ENCODE assay signal across 10 cellular contexts in the genomic region with DNA sequence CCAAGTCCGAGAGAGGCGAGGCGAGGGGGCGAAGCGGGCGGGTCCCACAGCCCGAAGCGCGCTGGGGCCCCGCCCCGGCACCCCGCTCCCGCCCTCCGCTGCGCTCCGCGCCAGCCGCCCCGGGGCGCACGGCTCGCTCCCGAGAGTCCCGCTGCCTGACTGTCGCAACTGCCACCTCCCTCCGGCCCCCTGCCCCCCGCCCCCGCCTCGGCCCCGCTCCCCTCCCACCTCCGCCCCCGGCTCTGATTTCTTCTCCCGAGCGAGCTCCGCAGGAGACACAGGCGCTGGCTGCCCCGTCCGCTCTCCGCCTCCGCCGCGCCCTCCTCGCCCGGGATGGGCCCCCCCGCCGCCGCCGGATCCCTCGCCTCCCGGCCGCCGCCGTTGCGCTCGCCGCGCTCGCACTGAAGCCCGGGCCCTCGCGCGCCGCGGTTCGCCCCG. TPM values are rescaled to one million over a fixed set of nuclear protein-coding genes. Genes with fewer than 3 reads are reported as not detected.
DNase-seq lines count a peak whose midpoint lies in the region; ATAC-seq and TF ChIP-seq lines count a peak whose summit lies in the region.
"Had no signal": no experiment of that assay in that cellular context is flagged by ENCODE, and none has a peak within 500 bp of the region (broad histone marks: within the 10 kb centered on the region; RNA-seq: fewer than 3 reads in every experiment).

Gene WNT6, plus strand, starts transcription at position 250 of the 438 bp plus-strand sequence. CDS start 233 bp downstream, outside the sequence.

- H3K9ac ChIP-seq in iPS-18a (ENCODE audit: low read length), result no peak within 1 kb of the TSS

- intact Hi-C loops in spleen (cut with DNase I; ENCODE audit: low total_unique reads), result no loop called here

- no peak within 1 kb of the TSS for H3K27ac Mint-ChIP-seq in activated CD8-positive, alpha-beta memory T cell treated with anti-CD3 and anti-CD28 coated beads, Interleukin-2, amount 10 ng/mL, durations not matched to agents 7 days and 5 days

- H3K36me3 Mint-ChIP-seq in activated CD8-positive, alpha-beta memory T cell treated with anti-CD3 and anti-CD28 coated beads, Interleukin-2, amount 10 ng/mL, durations not matched to agents 7 days and 5 days, result no peaks in the 10 kb centered on the region

- H3K4me1 ChIP-seq in iPS-18a (ENCODE audit: control insufficient read depth, low read depth, low read length), result peaks cover 9% of the 10 kb centered on the region
- peaks cover 12 to 53% (median 28%) of the 10 kb centered on the region in 6 donors for H3K4me1 ChIP-seq in spleen

- H3K36me3 ChIP-seq in iPS-18a (ENCODE audit: control insufficient read depth, low read depth, low read length) (no peaks in the 10 kb centered on the region), spleen (no peaks in the 10 kb centered on the region)

- peak within 1 kb of the TSS; percentile 33 for H3K4me3 ChIP-seq in iPS-18a (ENCODE audit: low read length)
- peak within 1 kb of the TSS; percentile 5 to 68 (median 34) for H3K4me3 ChIP-seq in spleen

- DNase-seq in NCI-H2227 (lab: John Stamatoyannopoulos, UW; ENCODE audit: unreplicated experiment), result peak; percentile 35
- no peak for DNase-seq in NCI-H2227 treated with DMSO at 0.1 percent for 48 hours (lab: John Stamatoyannopoulos, UW)
- no peak for DNase-seq in activated CD8-positive, alpha-beta memory T cell treated with anti-CD3 and anti-CD28 coated beads, Interleukin-2, amount 10 ng/mL, durations not matched to agents 7 days and 5 days
- no peak for DNase-seq in spleen
- DNase-seq in NCI-H2081 (lab: John Stamatoyannopoulos, UW), result no peak
- no peak for DNase-seq in stimulated activated CD4-positive, alpha-beta T cell treated with anti-CD3 and anti-CD28 coated beads, Interleukin-15, amount 100 ng/mL, for 24 hours
- DNase-seq in T1000 (lab: John Stamatoyannopoulos, UW), result no peak
- DNase-seq: activated CD4-positive, alpha-beta T cell treated with anti-CD3 and anti-CD28 coated beads for 48 hours had no signal

- CTCF ChIA-PET in activated CD8-positive, alpha-beta memory T cell treated with anti-CD3 and anti-CD28 coated beads, Interleukin-2, amount 10 ng/mL, durations not matched to agents 7 days and 5 days (lab: Charles Lee), result interaction anchor here (1.1 to 5.7 kb wide), 5 partner anchors 11 to 50 kb away, joined by 3 to 27 read pairs (median 4); no protein-coding TSS in a partner anchor

- no peak for TF ChIP-seq CTCF in spleen (IDR thresholded peaks at IDR 0.05 in 8 of 11, conservative IDR thresholded peaks at IDR 0.05 in 3 of 11)

- H3K27me3 Mint-ChIP-seq in activated CD8-positive, alpha-beta memory T cell treated with anti-CD3 and anti-CD28 coated beads, Interleukin-2, amount 10 ng/mL, durations not matched to agents 7 days and 5 days, result peaks cover 82% of the 10 kb centered on the region

- no peak for TF ChIP-seq POLR2A in spleen (IDR thresholded peaks at IDR 0.05)

- H3K9me3 Mint-ChIP-seq in activated CD8-positive, alpha-beta memory T cell treated with anti-CD3 and anti-CD28 coated beads, Interleukin-2, amount 10 ng/mL, durations not matched to agents 7 days and 5 days (ENCODE audit: low read depth), result no peaks in the 10 kb centered on the region

- peak; percentile 23 for ATAC-seq in activated CD8-positive, alpha-beta memory T cell treated with anti-CD3 and anti-CD28 coated beads, Interleukin-2, amount 10 ng/mL, durations not matched to agents 7 days and 5 days

- WGBS in spleen, 5 donors, result 1 to 3% (median 2%) methylated on average over 26 to 66 of the region's 66 CpGs

- H3K4me3 Mint-ChIP-seq in activated CD8-positive, alpha-beta memory T cell treated with anti-CD3 and anti-CD28 coated beads, Interleukin-2, amount 10 ng/mL, durations not matched to agents 7 days and 5 days, result no peak within 1 kb of the TSS

- H3K9me3 ChIP-seq in iPS-18a (ENCODE audit: control insufficient read depth, low read depth, low read length) (no peaks in the 10 kb centered on the region), spleen (no peaks in the 10 kb centered on the region)

- H3K27me3 ChIP-seq in iPS-18a (ENCODE audit: control insufficient read depth, insufficient read depth, low read length) (peaks cover 98% of the 10 kb centered on the region), spleen (replicated peaks in 1 of 7) (peaks cover 3 to 100% (median 48%) of the 10 kb centered on the region in 7 donors)

- H3K4me1 Mint-ChIP-seq in activated CD8-positive, alpha-beta memory T cell treated with anti-CD3 and anti-CD28 coated beads, Interleukin-2, amount 10 ng/mL, durations not matched to agents 7 days and 5 days, result peaks cover 10% of the 10 kb centered on the region

- H3K27ac ChIP-seq in iPS-18a (ENCODE audit: low read length) (no peak within 1 kb of the TSS), spleen (peak within 1 kb of the TSS in 4 of 8 donors; percentile 57 to 67 (median 64))

RNA-seq across cellular contexts. Expression of gene WNT6, which starts in this region (rescaled TPM):
- total RNA-seq in activated CD8-positive, alpha-beta memory T cell treated with anti-CD3 and anti-CD28 coated beads, Interleukin-2, amount 10 ng/mL, durations not matched to agents 7 days and 5 days, result not detected
- total RNA-seq in spleen, result 10 to 100 TPM in 3 of 7 donors, 1 to 10 TPM in 4; 2.2 to 10.9 (median 10.0) TPM
- 1 to 10 TPM; 1.1 to 4.0 (median 1.1) TPM for polyA plus RNA-seq in spleen
- polyA plus RNA-seq: AG04450 had no signal

Comparison
In these comparisons a context has a peak if more than half of its experiments do, and no peak if none do; other contexts are left out.
1. Peak in ATAC-seq in activated CD8-positive, alpha-beta memory T cell treated with anti-CD3 and anti-CD28 coated beads, Interleukin-2, amount 10 ng/mL, durations not matched to agents 7 days and 5 days; RNA of the gene not detected or under 1 TPM.